8 cellular contexts compared by ENCODE assay signal in the genomic region with DNA sequence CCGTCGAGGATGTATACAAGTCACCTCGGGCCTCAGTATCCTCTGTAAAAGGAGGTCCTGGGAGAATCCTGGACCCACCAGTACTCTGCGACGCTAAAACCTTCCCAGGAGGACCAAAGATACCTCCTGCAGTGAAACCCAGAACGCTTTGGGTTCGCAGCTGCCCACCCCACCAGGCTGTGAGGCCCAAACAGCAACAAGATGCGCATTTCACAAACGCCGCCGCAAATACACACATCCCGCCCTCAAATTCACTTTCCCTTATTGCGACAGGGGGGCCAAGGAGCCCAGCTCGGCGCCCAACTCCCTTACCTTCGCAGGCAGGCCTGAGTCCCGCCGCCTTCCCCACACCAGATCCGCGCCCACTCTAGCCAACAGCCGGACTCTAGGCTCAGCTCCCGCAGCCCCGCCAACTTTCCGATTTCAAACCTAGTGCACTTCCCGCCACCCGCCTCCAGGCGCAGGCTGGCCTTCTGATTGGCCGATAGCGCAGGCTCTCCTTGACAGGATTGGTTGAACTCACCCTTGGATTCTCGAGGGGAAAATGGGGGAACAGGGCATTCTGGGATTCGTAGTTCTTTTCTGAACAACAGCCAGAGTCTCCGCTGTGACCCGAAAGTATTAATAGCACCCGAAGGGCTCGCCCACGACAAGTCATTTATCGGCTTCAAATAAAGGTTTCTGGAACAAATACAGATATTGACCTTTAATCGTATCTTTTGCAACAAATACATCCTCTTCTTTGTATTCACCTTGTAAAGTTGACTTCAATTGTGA. TPM values are rescaled to one million over a fixed set of nuclear protein-coding genes. Genes with fewer than 3 reads are reported as not detected.
DNase-seq lines count a peak whose midpoint lies in the region; ATAC-seq and TF ChIP-seq lines count a peak whose summit lies in the region.

SPC25 (minus strand) TSS at position 425 of the 777 bp plus-strand sequence. CDS start 911 bp downstream, outside the sequence.

- ATAC-seq in GM21576 (IDR thresholded peaks at IDR 0.05; ENCODE audit: unreplicated experiment), result peak; percentile 100
- peak; percentile 99 for ATAC-seq in PC-3

- H3K9me3 ChIP-seq in PC-3 (ENCODE audit: low read length) (no peaks in the 10 kb centered on the region), esophagus (ENCODE audit: control insufficient read depth in 2 of 2, insufficient read depth in 1 of 2, low read depth in 1 of 2, low read length in 1 of 2) (no peaks in the 10 kb centered on the region), mucosa of stomach (ENCODE audit: control insufficient read depth, low read length) (no peaks in the 10 kb centered on the region)

- intact Hi-C loops in PC-3 (cut with micrococcal nuclease), result no loop called here

- H3K79me2 ChIP-seq in PC-3 (ENCODE audit: low read length), result peaks cover 12% of the 10 kb centered on the region

- no peaks in the 10 kb centered on the region for H3F3A ChIP-seq in PC-3 (ENCODE audit: low read length, unreplicated experiment)

- peaks cover 6 to 10% (median 9%) of the 10 kb centered on the region in 3 donors for H3K4me1 Mint-ChIP-seq in IgD-negative memory B cell

- H2AFZ ChIP-seq in PC-3 (ENCODE audit: low read length), result peak within 1 kb of the TSS; percentile 96

- CTCF ChIA-PET in PC-3 (lab: Charles Lee), result no interaction called here

- H3K9me3 Mint-ChIP-seq in IgD-negative memory B cell, result no peaks in the 10 kb centered on the region

- H3K9me2 ChIP-seq in PC-3 (replicated peaks; ENCODE audit: low read length), result no peaks in the 10 kb centered on the region

- peaks cover 2% of the 10 kb centered on the region for H3K36me3 Mint-ChIP-seq in IgD-negative memory B cell

- peaks cover 5% of the 10 kb centered on the region for H3K27me3 Mint-ChIP-seq in IgD-negative memory B cell

- TF ChIP-seq CTCF in PC-3 (conservative IDR thresholded peaks at IDR 0.05; ENCODE audit: low read depth, low read length), result no peak

- H3K4me2 ChIP-seq in PC-3 (ENCODE audit: low read length), result peak within 1 kb of the TSS; percentile 91

- DNase-seq in DMS153 treated with DMSO at 0.1 percent for 48 hours (lab: John Stamatoyannopoulos, UW; ENCODE audit: unreplicated experiment), result peak; percentile 90
- DNase-seq in PC-3, result peak; percentile 95
- DNase-seq in activated T-cell treated with anti-CD3 and anti-CD28 coated beads for 4 hours, result peak; percentile 74
- DNase-seq in stimulated activated CD8-positive, alpha-beta memory T cell treated with anti-CD3 and anti-CD28 coated beads, Interleukin-4, amount 100 ng/mL, for 48 hours, result peak; percentile 90

- H3K27ac ChIP-seq in PC-3 (ENCODE audit: low read length) (no peak within 1 kb of the TSS), esophagus (ENCODE audit: low read depth in 2 of 2, low read length in 1 of 2) (no peak within 1 kb of the TSS)

- H3K27me3 ChIP-seq in PC-3 (ENCODE audit: low read length), result 0 out of 2 replicates have a peak, but pooled peaks cover 5% of the 10 kb centered on the region
- no peaks in the 10 kb centered on the region for H3K27me3 ChIP-seq in esophagus (ENCODE audit: control insufficient read depth in 1 of 2, insufficient read depth in 2 of 2, low read length in 2 of 2)
- H3K27me3 ChIP-seq in mucosa of stomach (ENCODE audit: control insufficient read depth, insufficient read depth, low read length), result no peaks in the 10 kb centered on the region

- H3K9ac ChIP-seq in PC-3 (ENCODE audit: low read length) (peak within 1 kb of the TSS; percentile 80), mucosa of stomach (ENCODE audit: low read length) (peak within 1 kb of the TSS; percentile 53)

- H3K36me3 ChIP-seq in PC-3 (ENCODE audit: low read depth, low read length) (peaks cover 6% of the 10 kb centered on the region; the same call in 1 of the 2 replicates), esophagus (ENCODE audit: control insufficient read depth in 2 of 2, insufficient read depth in 2 of 2, low read length in 1 of 2) (no peaks in the 10 kb centered on the region), mucosa of stomach (ENCODE audit: control insufficient read depth, insufficient read depth, low read length) (no peaks in the 10 kb centered on the region)

- WGBS in esophagus, 2 donors, result 1 to 2% methylated on average over 38 of the region's 38 CpGs

- H3K27ac Mint-ChIP-seq in IgD-negative memory B cell, result peak within 1 kb of the TSS in 1 of 3 donors; percentile 87

- peak within 1 kb of the TSS; percentile 80 to 98 (median 92) for H3K4me3 Mint-ChIP-seq in IgD-negative memory B cell

- no TSS peak for BruUV-seq in PC-3 (replicated peaks; lab: Mats Ljungman, UMichigan)

- no peaks in the 10 kb centered on the region for H4K20me1 ChIP-seq in PC-3 (ENCODE audit: low read length)

- POLR2A ChIA-PET in PC-3 (lab: Charles Lee; ENCODE audit: unreplicated experiment), result no interaction called here

- H3K4me3 ChIP-seq in PC-3 (ENCODE audit: low read length) (peak within 1 kb of the TSS; percentile 94), esophagus (ENCODE audit: low read depth in 1 of 2, low read length in 2 of 2) (peak within 1 kb of the TSS; percentile 71 to 73), mucosa of stomach (ENCODE audit: low read length) (peak within 1 kb of the TSS; percentile 48)

- peaks cover 14% of the 10 kb centered on the region for H3K4me1 ChIP-seq in PC-3 (ENCODE audit: insufficient read depth, low read length)
- no peaks in the 10 kb centered on the region for H3K4me1 ChIP-seq in esophagus (ENCODE audit: control insufficient read depth in 2 of 2, insufficient read depth in 2 of 2, low read length in 1 of 2)
- no peaks in the 10 kb centered on the region for H3K4me1 ChIP-seq in mucosa of stomach (ENCODE audit: control insufficient read depth, insufficient read depth, low read length)

RNA-seq across cellular contexts. Expression of gene SPC25, which starts in this region (rescaled TPM):
- polyA plus RNA-seq in IgD-negative memory B cell, result not detected
- total RNA-seq in PC-3 (2014; rRNA removed), result 11.1 and 19.9 TPM in 2 replicates
- polyA plus RNA-seq in esophagus, result 1 to 10 TPM; 4.1 to 6.4 TPM
